15 cellular contexts compared by ENCODE assay signal in genomic region chr4:42345962-42346544, GRCh38. TPM values are rescaled to one million over a fixed set of nuclear protein-coding genes. Genes with fewer than 3 reads are reported as not detected.
DNase-seq lines count a peak whose midpoint lies in the region; TF ChIP-seq lines count a peak whose summit lies in the region.
"Had no signal": no experiment of that assay in that cellular context is flagged by ENCODE, and none has a peak within 500 bp of the region (broad histone marks: within the 10 kb centered on the region; RNA-seq: fewer than 3 reads in every experiment).

No MANE protein-coding gene starts in this region.

- H3K9me3 ChIP-seq in testis: no peaks in the 10 kb centered on the region
- H3K9me3 ChIP-seq in HAP-1: no peaks in the 10 kb centered on the region

- H3K36me3 ChIP-seq in mesendoderm (ENCODE audit: control insufficient read depth, insufficient read depth, low read length) (no peaks in the 10 kb centered on the region), testis (ENCODE audit: low read depth, missing control alignments) (no peaks in the 10 kb centered on the region), HAP-1 (replicated peaks) (no peaks in the 10 kb centered on the region)
- H3K36me3 ChIP-seq: BLaER1 treated with 17β-estradiol and CSF1 and Interleukin-3, amounts not matched to agents 10 nM and 100 nM had no signal

- intact Hi-C loops in testis (cut with DNase I; ENCODE audit: low total_unique reads): no loop called here

- no peak for TF ChIP-seq POLR2A in testis (IDR thresholded peaks at IDR 0.05)

- no peak overlapping the region for H3K4me3 ChIP-seq in mesendoderm (ENCODE audit: low read length)
- H3K4me3 ChIP-seq in testis: peak overlapping the region; percentile 26 to 27
- H3K4me3 ChIP-seq in HAP-1: no peak overlapping the region
- H3K4me3 ChIP-seq: BLaER1 treated with 17β-estradiol and CSF1 and Interleukin-3, amounts not matched to agents 10 nM and 100 nM; GM12878; GM23248 had no signal

- H2BK15ac ChIP-seq in mesendoderm (replicated peaks; ENCODE audit: low read depth): no peak overlapping the region

- no peak overlapping the region for H3K18ac ChIP-seq in mesendoderm (ENCODE audit: low read length)

- no peak for TF ChIP-seq CTCF in testis (IDR thresholded peaks at IDR 0.05)

- no peak overlapping the region for H3K4me2 ChIP-seq in mesendoderm (ENCODE audit: low read length)

- no peak overlapping the region for H3K23ac ChIP-seq in mesendoderm (ENCODE audit: low read length)

- no peak overlapping the region for H2BK120ac ChIP-seq in mesendoderm (ENCODE audit: low read depth, low read length)

- H3K79me1 ChIP-seq in mesendoderm (ENCODE audit: low read length): no peaks in the 10 kb centered on the region

- no peak overlapping the region for H3K9ac ChIP-seq in mesendoderm (ENCODE audit: low read length)
- H3K9ac ChIP-seq: BLaER1 treated with 17β-estradiol and CSF1 and Interleukin-3, amounts not matched to agents 10 nM and 100 nM; GM23248 had no signal

- peak; percentile 25 for DNase-seq in G401 (ENCODE audit: low spot score)
- peak; percentile 15 for DNase-seq in cerebellum (ENCODE audit: low spot score)
- no peak for DNase-seq in mesendoderm
- no peak for DNase-seq in testis
- no peak for DNase-seq in NCI-H226
- no peak for DNase-seq in HAP-1 (ENCODE audit: low spot score in 2 of 2)
- DNase-seq in nucleus accumbens (lab: John Stamatoyannopoulos, UW): no peak
- DNase-seq: 8988T; CD4-positive, CD25-positive, alpha-beta regulatory T cell; DMS53; GM23248; H9 had no signal

- peak overlapping the region; percentile 19 for H3K56ac ChIP-seq in mesendoderm (ENCODE audit: low read length)

- no peaks in the 10 kb centered on the region for H3K27me3 ChIP-seq in mesendoderm (ENCODE audit: insufficient read depth, low read length, poor library complexity)
- H3K27me3 ChIP-seq in testis: no peaks in the 10 kb centered on the region
- no peaks in the 10 kb centered on the region for H3K27me3 ChIP-seq in HAP-1 (ENCODE audit: low read depth)
- H3K27me3 ChIP-seq: BLaER1 treated with 17β-estradiol and CSF1 and Interleukin-3, amounts not matched to agents 10 nM and 100 nM had no signal

- no peaks in the 10 kb centered on the region for H3K4me1 ChIP-seq in mesendoderm (ENCODE audit: control insufficient read depth, low read depth, low read length)
- H3K4me1 ChIP-seq in testis: no peaks in the 10 kb centered on the region
- no peaks in the 10 kb centered on the region for H3K4me1 ChIP-seq in HAP-1

- in situ Hi-C loops in G401 (cut with HindIII; ENCODE audit: low sequenced_read_pairs): no loop called here
- in situ Hi-C loops in HAP-1 (cut with MboI; ENCODE audit: low sequenced_read_pairs): no loop called here

- no CpG with 5 or more reads among the region's 29 CpGs for WGBS in mesendoderm (ENCODE audit: extremely low coverage, insufficient coverage, low lambda C conversion rate)
- 68 to 82% methylated on average over 11 to 29 of the region's 29 CpGs for WGBS in testis, 2 donors

- no peak overlapping the region for H2BK5ac ChIP-seq in mesendoderm (ENCODE audit: low read length)

- no peak overlapping the region for H4K5ac ChIP-seq in mesendoderm (ENCODE audit: low read length)

- H2AK5ac ChIP-seq in mesendoderm (ENCODE audit: low read length): no peak overlapping the region

- H4K8ac ChIP-seq in mesendoderm (ENCODE audit: low read depth, low read length): no peak overlapping the region

- H3K79me2 ChIP-seq in mesendoderm (ENCODE audit: control insufficient read depth, insufficient read depth, low read length): no peaks in the 10 kb centered on the region

- H3K27ac ChIP-seq in mesendoderm (ENCODE audit: low read depth, low read length) (no peak overlapping the region), testis (no peak overlapping the region)
- H3K27ac ChIP-seq: BLaER1 treated with 17β-estradiol and CSF1 and Interleukin-3, amounts not matched to agents 10 nM and 100 nM; GM23248 had no signal

- H3K4ac ChIP-seq in mesendoderm (ENCODE audit: low read depth, low read length): no peak overlapping the region

RNA-seq across cellular contexts. Expression of gene SHISA3, which starts 51.2 kb away (rescaled TPM):
- total RNA-seq in G401 (2014; rRNA removed; shearing (Covaris generic)): 3.7 and 6.1 TPM in 2 replicates
- total RNA-seq in cerebellum: 0.18 TPM
- 0.86 TPM for polyA plus RNA-seq in mesendoderm (2013, experiment 1 of 2)
- 0.78 TPM for polyA plus RNA-seq in mesendoderm (2013, experiment 2 of 2)
- under 1 TPM in 1 of 2 donors, not detected in 1; 0.81 TPM for total RNA-seq in testis
- 1.6 TPM for polyA plus RNA-seq in testis (ENCODE audit: insufficient read depth, low read depth, low replicate concordance)
- total RNA-seq: CD4-positive, CD25-positive, alpha-beta regulatory T cell; HT1080 had no signal
- polyA plus RNA-seq: CD4-positive, CD25-positive, alpha-beta regulatory T cell had no signal

Comparison
In these comparisons a context has a peak if more than half of its experiments do, and no peak if none do; other contexts are left out.
1. DNase-seq: peak in G401 (single experiment) and cerebellum (single experiment); none in mesendoderm (single experiment), testis (single experiment), NCI-H226 (single experiment), HAP-1 (0 of 2) and nucleus accumbens (0 of 56).
2. H3K4me3 ChIP-seq: peak in testis (2 of 2); none in mesendoderm (single experiment) and HAP-1 (single experiment).